In the genomic region with DNA sequence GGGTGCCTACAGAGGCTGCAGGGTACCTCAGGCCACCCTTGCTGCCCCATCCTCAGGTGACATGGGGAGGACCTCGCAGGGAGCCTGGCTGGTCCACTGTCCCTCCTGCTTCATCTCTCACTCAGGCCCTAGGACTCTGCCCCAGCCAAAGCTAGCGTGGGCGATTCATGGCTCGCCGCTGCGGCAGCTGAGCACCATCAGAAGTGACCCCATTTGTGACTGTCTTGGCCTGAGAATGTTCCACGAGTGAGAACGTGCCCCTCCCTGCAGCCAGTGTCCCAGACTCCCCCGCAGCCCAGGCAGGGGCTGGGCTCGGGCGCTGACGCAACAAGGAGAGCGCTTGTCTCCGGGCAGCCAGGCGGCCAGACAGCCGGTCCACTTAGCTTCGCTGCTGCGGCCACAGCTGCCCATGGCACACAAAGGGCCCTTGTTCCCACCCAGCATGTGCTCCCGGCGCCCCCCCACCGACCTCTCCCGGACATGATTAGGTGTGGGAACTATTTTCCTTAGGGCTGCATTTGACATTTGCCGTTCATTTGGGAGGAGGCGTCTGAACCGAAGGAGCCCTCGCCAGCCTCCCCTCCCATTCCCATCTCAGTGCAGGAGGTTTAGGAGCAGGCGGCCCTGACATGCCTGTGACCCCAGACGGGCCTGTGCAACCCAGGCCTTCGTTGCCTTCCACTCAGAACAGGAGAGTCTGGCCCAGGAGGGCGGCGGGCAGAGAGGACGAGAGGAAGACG, we compare ENCODE assay signal across 8 cellular contexts. TPM values are rescaled to one million over a fixed set of nuclear protein-coding genes. Genes with fewer than 3 reads are reported as not detected.
DNase-seq lines count a peak whose midpoint lies in the region; ATAC-seq and TF ChIP-seq lines count a peak whose summit lies in the region.

No MANE protein-coding gene starts in this region.

- H3K36me3 Mint-ChIP-seq in effector memory CD8-positive, alpha-beta T cell (ENCODE audit: insufficient read depth): no peaks in the 10 kb centered on the region

- H3K27ac Mint-ChIP-seq in effector memory CD8-positive, alpha-beta T cell: no peak overlapping the region

- H3K27ac ChIP-seq in RWPE2 (ENCODE audit: poor library complexity, severe bottlenecking): no peak overlapping the region
- peak overlapping the region; percentile 78 to 85 (median 81) for H3K27ac ChIP-seq in esophagus muscularis mucosa (replicated peaks in 1 of 4)
- H3K27ac ChIP-seq in thoracic aorta: peak overlapping the region; percentile 63 to 78

- ATAC-seq in RWPE2 (ENCODE audit: low read depth) (peak; percentile 30; the same call in 2 of the 3 replicates), thoracic aorta (ENCODE audit: insufficient number of reproducible peaks, low FRiP score, low read depth) (peak; percentile 50), GM19328 (IDR thresholded peaks at IDR 0.05; ENCODE audit: unreplicated experiment) (no peak)
- no peak for ATAC-seq in effector memory CD8-positive, alpha-beta T cell (replicated peaks)

- DNase-seq in RWPE2 (ENCODE audit: low spot score) (peak; percentile 52), esophagus muscularis mucosa (ENCODE audit: extremely low spot score) (no peak), middle frontal gyrus (ENCODE audit: extremely low spot score, low spot score) (peak; percentile 81), thoracic aorta (ENCODE audit: low spot score) (peak; percentile 74), GM10266 (ENCODE audit: extremely low spot score) (no peak), A172 (ENCODE audit: low spot score) (no peak)
- no peak for DNase-seq in effector memory CD8-positive, alpha-beta T cell

- WGBS in esophagus muscularis mucosa: 39% methylated on average over 20 of the region's 33 CpGs

- no peaks in the 10 kb centered on the region for H3K9me3 Mint-ChIP-seq in effector memory CD8-positive, alpha-beta T cell

- H3K27me3 ChIP-seq in RWPE2 (ENCODE audit: insufficient read depth, poor library complexity, severe bottlenecking): no peaks in the 10 kb centered on the region
- no peaks in the 10 kb centered on the region for H3K27me3 ChIP-seq in esophagus muscularis mucosa
- H3K27me3 ChIP-seq in thoracic aorta (replicated peaks; ENCODE audit: insufficient read depth): no peaks in the 10 kb centered on the region

- H3K9me3 ChIP-seq in RWPE2 (ENCODE audit: severe bottlenecking) (no peaks in the 10 kb centered on the region), esophagus muscularis mucosa (no peaks in the 10 kb centered on the region), thoracic aorta (no peaks in the 10 kb centered on the region)

- H3K4me1 ChIP-seq in RWPE2 (ENCODE audit: insufficient read depth, poor library complexity, severe bottlenecking) (no peaks in the 10 kb centered on the region), esophagus muscularis mucosa (peaks cover 53 to 61% (median 57%) of the 10 kb centered on the region in 4 donors), thoracic aorta (ENCODE audit: control insufficient read depth in 1 of 2, low read depth in 2 of 2) (peaks cover 5 to 35% of the 10 kb centered on the region in 2 donors)

- H3K4me3 ChIP-seq in RWPE2 (ENCODE audit: severe bottlenecking) (no peak overlapping the region), esophagus muscularis mucosa (peak overlapping the region in 3 of 4 donors; percentile 16 to 28 (median 17)), thoracic aorta (peak overlapping the region; percentile 28)

- H3K36me3 ChIP-seq in RWPE2 (ENCODE audit: low read depth) (no peaks in the 10 kb centered on the region), esophagus muscularis mucosa (no peaks in the 10 kb centered on the region), thoracic aorta (no peaks in the 10 kb centered on the region)

- no peak for TF ChIP-seq POLR2A in esophagus muscularis mucosa (IDR thresholded peaks at IDR 0.05; ENCODE audit: low read depth)

- no peak overlapping the region for H3K4me3 Mint-ChIP-seq in effector memory CD8-positive, alpha-beta T cell

- H3K4me1 Mint-ChIP-seq in effector memory CD8-positive, alpha-beta T cell (ENCODE audit: low read depth in 2 of 2): peaks cover 14 to 22% of the 10 kb centered on the region in 2 donors

- H3K27me3 Mint-ChIP-seq in effector memory CD8-positive, alpha-beta T cell: peaks cover 41 to 76% of the 10 kb centered on the region in 2 donors

- peak; percentile 44 for TF ChIP-seq EP300 in esophagus muscularis mucosa (IDR thresholded peaks at IDR 0.05)

- no peak for TF ChIP-seq CTCF in RWPE2 (IDR thresholded peaks at IDR 0.05; ENCODE audit: poor library complexity, severe bottlenecking)
- no peak for TF ChIP-seq CTCF in esophagus muscularis mucosa (IDR thresholded peaks at IDR 0.05)
- no peak for TF ChIP-seq CTCF in thoracic aorta (IDR thresholded peaks at IDR 0.05)
- TF ChIP-seq CTCF in GM10266 (IDR thresholded peaks at IDR 0.05; ENCODE audit: control insufficient read depth, insufficient read depth, low read depth, missing control alignments): no peak

- intact Hi-C loops in esophagus muscularis mucosa (cut with DNase I): no loop called here

RNA-seq across cellular contexts. Expression of a gene that starts 19.3 kb away (rescaled TPM):
- total RNA-seq in esophagus muscularis mucosa: 10 to 100 TPM; 15.8 to 21.6 (median 18.7) TPM
- total RNA-seq in thoracic aorta: 10 to 100 TPM; 70.8 to 87.3 TPM
- total RNA-seq in A172 (2014; rRNA removed; shearing (Covaris generic)): 31.0 and 31.9 TPM in 2 replicates

Comparison
In these comparisons a context has a peak if more than half of its experiments do, and no peak if none do; other contexts are left out.
1. ATAC-seq: peak in RWPE2 (single experiment) and thoracic aorta (single experiment); none in effector memory CD8-positive, alpha-beta T cell (single experiment) and GM19328 (single experiment).
2. DNase-seq: peak in RWPE2 (single experiment), middle frontal gyrus (single experiment) and thoracic aorta (single experiment); none in esophagus muscularis mucosa (single experiment), GM10266 (single experiment), effector memory CD8-positive, alpha-beta T cell (0 of 3) and A172 (single experiment).